ENCODE assay signal across 6 cellular contexts in the genomic region with DNA sequence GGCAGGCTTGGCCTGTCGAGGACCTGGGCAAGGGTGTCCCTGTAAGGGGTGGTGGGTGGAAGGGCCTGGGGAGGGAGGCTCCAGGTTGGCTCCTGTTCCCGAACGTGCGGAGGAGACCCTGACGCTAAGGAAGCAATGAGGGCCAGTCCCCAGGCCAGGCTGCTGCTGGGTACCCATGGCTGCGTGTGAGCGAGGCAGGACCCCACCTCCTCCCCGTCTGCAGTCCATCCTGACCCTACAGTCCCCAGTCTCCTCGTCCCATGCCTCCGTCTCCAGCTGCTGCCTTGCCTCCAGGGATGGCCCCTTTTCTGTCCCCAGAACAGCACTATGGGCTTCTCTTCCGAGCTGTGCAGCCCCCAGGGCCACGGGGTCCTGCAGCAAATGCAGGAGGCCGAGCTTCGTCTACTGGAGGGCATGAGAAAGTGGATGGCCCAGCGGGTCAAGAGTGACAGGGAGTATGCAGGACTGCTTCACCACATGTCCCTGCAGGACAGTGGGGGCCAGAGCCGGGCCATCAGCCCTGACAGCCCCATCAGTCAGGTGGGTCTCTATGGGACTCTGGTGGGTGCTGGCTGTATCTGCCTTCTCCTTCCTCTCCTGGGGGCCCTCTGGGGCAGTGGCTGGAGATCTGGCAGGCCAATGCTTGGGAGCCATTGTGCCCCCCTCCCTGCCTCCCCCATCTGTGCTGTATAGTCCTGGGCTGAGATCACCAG.
DNase-seq lines count a peak whose midpoint lies in the region; ATAC-seq and TF ChIP-seq lines count a peak whose summit lies in the region.

No MANE protein-coding gene starts in this region.

- H3K9me3 Mint-ChIP-seq in nephron progenitor cell, result no peaks in the 10 kb centered on the region

- H3K4me3 ChIP-seq in brain microvascular endothelial cell (ENCODE audit: low read depth, low read length), result peak overlapping the region; percentile 57

- H3K27ac Mint-ChIP-seq in nephron progenitor cell, result no peak overlapping the region

- TF ChIP-seq CTCF in brain microvascular endothelial cell (IDR thresholded peaks at IDR 0.05; ENCODE audit: low read depth, low read length, missing control alignments), result peak; percentile 1
- TF ChIP-seq CTCF in nephron progenitor cell (IDR thresholded peaks at IDR 0.05), result no peak

- no peak for DNase-seq in brain microvascular endothelial cell
- DNase-seq in nephron progenitor cell, result no peak
- DNase-seq in CD1c-positive myeloid dendritic cell (ENCODE audit: extremely low spot score), result no peak

- H3K27ac ChIP-seq in brain microvascular endothelial cell, result peak overlapping the region; percentile 65

- H3K4me3 Mint-ChIP-seq in nephron progenitor cell, result peak overlapping the region; percentile 58

- no peaks in the 10 kb centered on the region for H3K36me3 Mint-ChIP-seq in nephron progenitor cell (ENCODE audit: low read depth)

- peak; percentile 6 for ATAC-seq in GM19397 (IDR thresholded peaks at IDR 0.05; ENCODE audit: unreplicated experiment)
- no peak for ATAC-seq in GM18520 (IDR thresholded peaks at IDR 0.05; ENCODE audit: unreplicated experiment)
- ATAC-seq in GM19351 (IDR thresholded peaks at IDR 0.05; ENCODE audit: unreplicated experiment), result no peak

- in situ Hi-C loops in brain microvascular endothelial cell (cut with HindIII; ENCODE audit: low pct_ligation_motif_present, low sequenced_read_pairs), result no loop called here

- peaks cover 40% of the 10 kb centered on the region for H3K4me1 Mint-ChIP-seq in nephron progenitor cell

- no peaks in the 10 kb centered on the region for H3K27me3 ChIP-seq in brain microvascular endothelial cell (replicated peaks)

- H3K27me3 Mint-ChIP-seq in nephron progenitor cell (ENCODE audit: low read depth, poor library complexity), result no peaks in the 10 kb centered on the region

- H3K36me3 ChIP-seq in brain microvascular endothelial cell (replicated peaks), result peaks cover 27% of the 10 kb centered on the region
